Comparison of ENCODE assay signal across 1 cellular context in the genomic region with DNA sequence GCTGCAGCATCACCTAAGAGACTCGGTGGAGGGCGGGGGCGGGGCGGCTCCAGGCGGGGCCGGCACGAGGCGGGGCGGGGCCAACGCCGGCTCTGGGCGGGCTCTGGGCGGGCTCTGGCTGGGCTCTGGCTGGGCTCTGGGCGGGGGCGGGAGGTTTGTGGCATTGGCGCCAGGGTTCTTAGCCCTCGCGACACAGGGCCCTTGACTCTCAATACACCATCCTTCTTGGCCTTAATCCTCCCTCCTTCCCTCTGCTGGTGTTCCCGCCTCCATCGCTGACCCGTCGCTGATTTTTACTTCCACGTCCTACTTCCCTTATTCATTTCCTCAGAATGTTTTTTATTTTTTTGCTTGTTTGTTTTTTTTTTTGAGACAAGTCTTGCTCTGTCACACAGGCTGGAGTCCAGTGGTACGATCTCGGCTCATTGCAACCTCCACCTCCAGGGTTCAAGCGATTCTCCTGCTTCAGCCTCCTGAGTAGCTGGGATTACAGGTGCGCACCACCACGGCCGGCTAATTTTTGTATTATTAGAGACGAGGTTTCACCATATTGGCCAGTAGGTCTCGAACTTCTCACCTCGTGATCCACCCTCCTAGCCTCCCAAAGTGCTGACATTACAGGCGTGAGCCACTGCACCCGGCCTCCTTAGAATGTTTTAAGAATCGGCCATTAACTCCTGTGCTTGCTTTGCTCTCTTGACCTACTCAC.
TF ChIP-seq lines count a peak whose summit lies in the region.

A gene with protein sequence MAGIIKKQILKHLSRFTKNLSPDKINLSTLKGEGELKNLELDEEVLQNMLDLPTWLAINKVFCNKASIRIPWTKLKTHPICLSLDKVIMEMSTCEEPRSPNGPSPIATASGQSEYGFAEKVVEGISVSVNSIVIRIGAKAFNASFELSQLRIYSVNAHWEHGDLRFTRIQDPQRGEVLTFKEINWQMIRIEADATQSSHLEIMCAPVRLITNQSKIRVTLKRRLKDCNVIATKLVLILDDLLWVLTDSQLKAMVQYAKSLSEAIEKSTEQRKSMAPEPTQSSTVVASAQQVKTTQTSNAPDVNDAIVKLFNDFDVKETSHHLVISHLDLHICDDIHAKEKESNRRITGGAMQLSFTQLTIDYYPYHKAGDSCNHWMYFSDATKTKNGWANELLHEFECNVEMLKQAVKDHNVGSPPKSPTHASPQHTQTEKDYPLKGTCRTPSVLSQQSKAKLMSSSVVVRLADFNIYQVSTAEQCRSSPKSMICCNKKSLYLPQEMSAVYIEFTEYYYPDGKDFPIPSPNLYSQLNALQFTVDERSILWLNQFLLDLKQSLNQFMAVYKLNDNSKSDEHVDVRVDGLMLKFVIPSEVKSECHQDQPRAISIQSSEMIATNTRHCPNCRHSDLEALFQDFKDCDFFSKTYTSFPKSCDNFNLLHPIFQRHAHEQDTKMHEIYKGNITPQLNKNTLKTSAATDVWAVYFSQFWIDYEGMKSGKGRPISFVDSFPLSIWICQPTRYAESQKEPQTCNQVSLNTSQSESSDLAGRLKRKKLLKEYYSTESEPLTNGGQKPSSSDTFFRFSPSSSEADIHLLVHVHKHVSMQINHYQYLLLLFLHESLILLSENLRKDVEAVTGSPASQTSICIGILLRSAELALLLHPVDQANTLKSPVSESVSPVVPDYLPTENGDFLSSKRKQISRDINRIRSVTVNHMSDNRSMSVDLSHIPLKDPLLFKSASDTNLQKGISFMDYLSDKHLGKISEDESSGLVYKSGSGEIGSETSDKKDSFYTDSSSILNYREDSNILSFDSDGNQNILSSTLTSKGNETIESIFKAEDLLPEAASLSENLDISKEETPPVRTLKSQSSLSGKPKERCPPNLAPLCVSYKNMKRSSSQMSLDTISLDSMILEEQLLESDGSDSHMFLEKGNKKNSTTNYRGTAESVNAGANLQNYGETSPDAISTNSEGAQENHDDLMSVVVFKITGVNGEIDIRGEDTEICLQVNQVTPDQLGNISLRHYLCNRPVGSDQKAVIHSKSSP (N-terminal part only) (minus strand): TSS at position 24 of the 709 bp plus-strand sequence. CDS start 239 bp downstream, outside the sequence.

TF ChIP-seq in GM23338, 12 proteins besides CTCF, POLR2A, EP300 and RAD21:
- TF ChIP-seq POLR2AphosphoS5 (IDR thresholded peaks at IDR 0.05; ENCODE audit: low read depth) (peak; percentile 43), NANOG (IDR thresholded peaks at IDR 0.05; ENCODE audit: borderline replicate concordance) (no peak), STAT1 (IDR thresholded peaks at IDR 0.05; ENCODE audit: unreplicated experiment) (no peak), ZNF114 (CRISPR knock-in tag; IDR thresholded peaks at IDR 0.05) (no peak), ZNF331 (CRISPR knock-in tag; IDR thresholded peaks at IDR 0.05; ENCODE audit: low read depth) (no peak)
- TF ChIP-seq, protein P1, sequence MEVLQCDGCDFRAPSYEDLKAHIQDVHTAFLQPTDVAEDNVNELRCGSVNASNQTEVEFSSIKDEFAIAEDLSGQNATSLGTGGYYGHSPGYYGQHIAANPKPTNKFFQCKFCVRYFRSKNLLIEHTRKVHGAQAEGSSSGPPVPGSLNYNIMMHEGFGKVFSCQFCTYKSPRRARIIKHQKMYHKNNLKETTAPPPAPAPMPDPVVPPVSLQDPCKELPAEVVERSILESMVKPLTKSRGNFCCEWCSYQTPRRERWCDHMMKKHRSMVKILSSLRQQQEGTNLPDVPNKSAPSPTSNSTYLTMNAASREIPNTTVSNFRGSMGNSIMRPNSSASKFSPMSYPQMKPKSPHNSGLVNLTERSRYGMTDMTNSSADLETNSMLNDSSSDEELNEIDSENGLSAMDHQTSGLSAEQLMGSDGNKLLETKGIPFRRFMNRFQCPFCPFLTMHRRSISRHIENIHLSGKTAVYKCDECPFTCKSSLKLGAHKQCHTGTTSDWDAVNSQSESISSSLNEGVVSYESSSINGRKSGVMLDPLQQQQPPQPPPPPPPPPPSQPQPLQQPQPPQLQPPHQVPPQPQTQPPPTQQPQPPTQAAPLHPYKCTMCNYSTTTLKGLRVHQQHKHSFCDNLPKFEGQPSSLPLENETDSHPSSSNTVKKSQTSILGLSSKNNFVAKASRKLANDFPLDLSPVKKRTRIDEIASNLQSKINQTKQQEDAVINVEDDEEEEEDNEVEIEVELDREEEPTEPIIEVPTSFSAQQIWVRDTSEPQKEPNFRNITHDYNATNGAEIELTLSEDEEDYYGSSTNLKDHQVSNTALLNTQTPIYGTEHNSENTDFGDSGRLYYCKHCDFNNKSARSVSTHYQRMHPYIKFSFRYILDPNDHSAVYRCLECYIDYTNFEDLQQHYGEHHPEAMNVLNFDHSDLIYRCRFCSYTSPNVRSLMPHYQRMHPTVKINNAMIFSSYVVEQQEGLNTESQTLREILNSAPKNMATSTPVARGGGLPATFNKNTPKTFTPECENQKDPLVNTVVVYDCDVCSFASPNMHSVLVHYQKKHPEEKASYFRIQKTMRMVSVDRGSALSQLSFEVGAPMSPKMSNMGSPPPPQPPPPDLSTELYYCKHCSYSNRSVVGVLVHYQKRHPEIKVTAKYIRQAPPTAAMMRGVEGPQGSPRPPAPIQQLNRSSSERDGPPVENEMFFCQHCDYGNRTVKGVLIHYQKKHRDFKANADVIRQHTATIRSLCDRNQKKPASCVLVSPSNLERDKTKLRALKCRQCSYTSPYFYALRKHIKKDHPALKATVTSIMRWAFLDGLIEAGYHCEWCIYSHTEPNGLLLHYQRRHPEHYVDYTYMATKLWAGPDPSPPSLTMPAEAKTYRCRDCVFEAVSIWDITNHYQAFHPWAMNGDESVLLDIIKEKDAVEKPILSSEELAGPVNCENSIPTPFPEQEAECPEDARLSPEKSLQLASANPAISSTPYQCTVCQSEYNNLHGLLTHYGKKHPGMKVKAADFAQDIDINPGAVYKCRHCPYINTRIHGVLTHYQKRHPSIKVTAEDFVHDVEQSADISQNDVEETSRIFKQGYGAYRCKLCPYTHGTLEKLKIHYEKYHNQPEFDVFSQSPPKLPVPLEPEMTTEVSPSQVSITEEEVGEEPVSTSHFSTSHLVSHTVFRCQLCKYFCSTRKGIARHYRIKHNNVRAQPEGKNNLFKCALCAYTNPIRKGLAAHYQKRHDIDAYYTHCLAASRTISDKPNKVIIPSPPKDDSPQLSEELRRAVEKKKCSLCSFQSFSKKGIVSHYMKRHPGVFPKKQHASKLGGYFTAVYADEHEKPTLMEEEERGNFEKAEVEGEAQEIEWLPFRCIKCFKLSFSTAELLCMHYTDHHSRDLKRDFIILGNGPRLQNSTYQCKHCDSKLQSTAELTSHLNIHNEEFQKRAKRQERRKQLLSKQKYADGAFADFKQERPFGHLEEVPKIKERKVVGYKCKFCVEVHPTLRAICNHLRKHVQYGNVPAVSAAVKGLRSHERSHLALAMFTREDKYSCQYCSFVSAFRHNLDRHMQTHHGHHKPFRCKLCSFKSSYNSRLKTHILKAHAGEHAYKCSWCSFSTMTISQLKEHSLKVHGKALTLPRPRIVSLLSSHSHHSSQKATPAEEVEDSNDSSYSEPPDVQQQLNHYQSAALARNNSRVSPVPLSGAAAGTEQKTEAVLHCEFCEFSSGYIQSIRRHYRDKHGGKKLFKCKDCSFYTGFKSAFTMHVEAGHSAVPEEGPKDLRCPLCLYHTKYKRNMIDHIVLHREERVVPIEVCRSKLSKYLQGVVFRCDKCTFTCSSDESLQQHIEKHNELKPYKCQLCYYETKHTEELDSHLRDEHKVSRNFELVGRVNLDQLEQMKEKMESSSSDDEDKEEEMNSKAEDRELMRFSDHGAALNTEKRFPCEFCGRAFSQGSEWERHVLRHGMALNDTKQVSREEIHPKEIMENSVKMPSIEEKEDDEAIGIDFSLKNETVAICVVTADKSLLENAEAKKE (CRISPR knock-in tag; IDR thresholded peaks at IDR 0.05): no peak
